Comparison of ENCODE assay signal across 8 cellular contexts in genomic region chr20:43456809-43457639, GRCh38. TPM values are rescaled to one million over a fixed set of nuclear protein-coding genes. Genes with fewer than 3 reads are reported as not detected.
DNase-seq lines count a peak whose midpoint lies in the region; ATAC-seq and TF ChIP-seq lines count a peak whose summit lies in the region.

No MANE protein-coding gene starts in this region.

- TF ChIP-seq CTCF in MCF 10A (IDR thresholded peaks at IDR 0.05; ENCODE audit: unreplicated experiment) = no peak
- no peak for TF ChIP-seq CTCF in gastrocnemius medialis (IDR thresholded peaks at IDR 0.05 in 4 of 5, conservative IDR thresholded peaks at IDR 0.05 in 1 of 5)

- BruUV-seq in MCF 10A (replicated peaks; lab: Mats Ljungman, UMichigan) = no TSS peak

- CTCF ChIA-PET in MCF 10A (lab: Yijun Ruan, JAX) = interaction anchor here (0.5 to 2.3 kb wide), 20 partner anchors 9 to 1764 kb away, joined by 3 to 7 read pairs (median 3); no protein-coding TSS in a partner anchor

- H3K27me3 ChIP-seq in iPS-15b (ENCODE audit: control insufficient read depth, insufficient read depth, low read length) (no peaks in the 10 kb centered on the region), gastrocnemius medialis (no peaks in the 10 kb centered on the region)

- peak overlapping the region; percentile 99 for H3K27ac Mint-ChIP-seq in MCF 10A (ENCODE audit: low read depth, unreplicated experiment)

- peaks cover 14% of the 10 kb centered on the region for H3K4me1 Mint-ChIP-seq in MCF 10A (ENCODE audit: insufficient read depth, unreplicated experiment)

- no peaks in the 10 kb centered on the region for H3K9me3 ChIP-seq in iPS-15b (ENCODE audit: control insufficient read depth, insufficient read depth, low read length)
- H3K9me3 ChIP-seq in gastrocnemius medialis = no peaks in the 10 kb centered on the region

- H3K4me1 ChIP-seq in iPS-15b (ENCODE audit: control insufficient read depth, insufficient read depth, low read length) (peaks cover 5% of the 10 kb centered on the region), gastrocnemius medialis (peaks cover 11 to 25% of the 10 kb centered on the region in 2 donors)

- peak overlapping the region; percentile 91 for H3K4me3 Mint-ChIP-seq in MCF 10A (ENCODE audit: unreplicated experiment)

- no peak for TF ChIP-seq POLR2A in gastrocnemius medialis (IDR thresholded peaks at IDR 0.05)

- H3K36me3 ChIP-seq in iPS-15b (ENCODE audit: control insufficient read depth, insufficient read depth, low read length) = peaks cover 22% of the 10 kb centered on the region
- peaks cover 1 to 29% of the 10 kb centered on the region in 2 donors for H3K36me3 ChIP-seq in gastrocnemius medialis

- no peaks in the 10 kb centered on the region for H3K9me3 Mint-ChIP-seq in MCF 10A (ENCODE audit: unreplicated experiment)

- POLR2A ChIA-PET in MCF 10A (lab: Yijun Ruan, JAX) = interaction anchor here (0.5 to 3.6 kb wide), 51 partner anchors 8 to 1963 kb away, joined by 3 to 52 read pairs (median 4); partner anchors contain the start of genes IFT52 and JPH2

- H3K9ac ChIP-seq in iPS-15b (ENCODE audit: low read depth, low read length) = peak overlapping the region; percentile 100

- H3K27ac ChIP-seq in gastrocnemius medialis = peak overlapping the region; percentile 99 to 100 (median 100)

- ATAC-seq in HG03064 (IDR thresholded peaks at IDR 0.05; ENCODE audit: low read depth, unreplicated experiment) = peak; percentile 64
- peak; percentile 96 to 98 for ATAC-seq in gastrocnemius medialis

- peaks cover 16% of the 10 kb centered on the region for H3K27me3 Mint-ChIP-seq in MCF 10A (ENCODE audit: insufficient read depth, unreplicated experiment)

- H3K4me3 ChIP-seq in iPS-15b (ENCODE audit: low read depth, low read length) (peak overlapping the region; percentile 76), gastrocnemius medialis (peak overlapping the region; percentile 88 to 97 (median 96))

- in situ Hi-C loops in gastrocnemius medialis (cut with MboI; ENCODE audit: low sequenced_read_pairs in 4 of 4) = loop anchor here in 1 of 4 donors (25.0 kb wide), 1 partner anchor 755 kb away; the partner anchor contains the start of gene OSER1

- peaks cover 50% of the 10 kb centered on the region for H3K36me3 Mint-ChIP-seq in MCF 10A (ENCODE audit: insufficient read depth, unreplicated experiment)

- intact Hi-C loops in MCF 10A (cut with micrococcal nuclease) (loop anchor here (5.0 to 10.0 kb wide), 2 partner anchors 55 to 138 kb away; partner anchors contain the start of gene IFT52), gastrocnemius medialis (cut with DNase I; ENCODE audit: low total_unique reads) (loop anchor here (1.0 to 10.0 kb wide), 4 partner anchors 58 to 848 kb away; partner anchors contain the start of genes IFT52 and OSER1)

- peak; percentile 59 to 74 for DNase-seq in activated CD8-positive, alpha-beta memory T cell treated with anti-CD3 and anti-CD28 coated beads for 1 hour (ENCODE audit: extremely low read depth in 1 of 2, low read depth in 1 of 2)
- no peak for DNase-seq in activated CD8-positive, alpha-beta memory T cell treated with anti-CD3 and anti-CD28 coated beads for 24 hours
- DNase-seq in NCI-H2107 treated with DMSO at 0.1 percent for 48 hours (lab: John Stamatoyannopoulos, UW; ENCODE audit: unreplicated experiment) = peak; percentile 83
- peak; percentile 89 for DNase-seq in UCSD-AML1 (lab: John Stamatoyannopoulos, UW; ENCODE audit: unreplicated experiment)
- peak; percentile 94 for DNase-seq in MCF 10A (ENCODE audit: unreplicated experiment)
- peak; percentile 89 to 90 for DNase-seq in gastrocnemius medialis

RNA-seq across cellular contexts. Expression of gene SRSF6, which starts 0.7 kb away (rescaled TPM):
- total RNA-seq in MCF 10A (2022) (151 and 193 TPM in 2 replicates), gastrocnemius medialis (10 to 100 TPM; 18.8 to 29.8 (median 21.0) TPM)

RNA-seq across cellular contexts. Expression of gene L3MBTL1, which starts 50.5 kb away (rescaled TPM):
- total RNA-seq in MCF 10A (2022) (10.5 and 11.4 TPM in 2 replicates), gastrocnemius medialis (1 to 10 TPM; 1.1 to 6.0 (median 3.7) TPM)
